ENCODE assay signal across 8 cellular contexts in the genomic region with DNA sequence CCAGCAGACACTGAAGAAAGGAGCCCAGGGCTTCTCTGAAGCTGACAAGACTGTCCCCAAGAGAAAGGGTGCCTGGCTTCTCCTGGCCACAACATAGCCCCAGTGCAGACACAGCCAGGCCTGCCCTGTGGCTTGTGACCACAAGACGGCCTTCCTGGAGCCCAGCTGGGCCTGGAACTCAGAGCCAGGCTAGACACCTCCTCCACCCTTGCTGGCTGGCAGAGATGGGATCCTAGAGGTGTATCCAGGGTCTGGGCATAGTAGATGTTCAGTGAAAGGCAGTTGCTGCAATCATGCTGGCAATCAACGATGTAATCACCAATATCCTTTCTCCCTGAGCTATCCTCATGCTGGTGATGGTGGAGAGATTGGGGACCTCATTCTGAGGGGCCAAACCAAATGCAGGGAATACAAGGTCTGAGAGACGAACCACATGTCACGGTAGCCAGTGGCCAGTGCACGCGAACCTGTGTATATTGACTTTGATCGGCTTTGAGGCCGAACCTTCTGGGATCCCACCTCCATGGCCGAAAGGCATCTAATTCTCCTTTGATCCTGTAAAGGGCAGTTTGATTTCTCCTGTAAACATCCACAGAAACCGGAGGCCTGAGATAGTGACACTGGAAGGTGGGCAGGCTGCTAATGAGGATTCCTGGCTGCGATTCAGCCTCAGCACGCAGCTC.
A peak's percentile ranks its signal among the peaks of the same experiment; 100 is the strongest.
DNase-seq lines count a peak whose midpoint lies in the region; ATAC-seq and TF ChIP-seq lines count a peak whose summit lies in the region.

No MANE protein-coding gene starts in this region.

- H3K9me3 ChIP-seq in heart right ventricle (peaks cover 0 to 21% (median 5%) of the 10 kb centered on the region in 11 donors), mucosa of descending colon (no peaks in the 10 kb centered on the region)

- intact Hi-C loops in heart right ventricle (cut with DNase I) (no loop called here), cardiac septum (cut with DNase I) (no loop called here), mucosa of descending colon (cut with DNase I, micrococcal nuclease) (no loop called here)

- in situ Hi-C loops in brain microvascular endothelial cell (cut with HindIII; ENCODE audit: low pct_ligation_motif_present, low sequenced_read_pairs), result no loop called here

- 69 to 72% methylated on average over 12 of the region's 12 CpGs for WGBS in heart right ventricle, 2 donors
- WGBS in urinary bladder, result 59% methylated on average over 12 of the region's 12 CpGs

- H3K36me3 ChIP-seq in heart right ventricle, result no peaks in the 10 kb centered on the region
- no peaks in the 10 kb centered on the region for H3K36me3 ChIP-seq in brain microvascular endothelial cell (replicated peaks)
- H3K36me3 ChIP-seq in mucosa of descending colon (ENCODE audit: low read depth), result no peaks in the 10 kb centered on the region
- no peaks in the 10 kb centered on the region for H3K36me3 ChIP-seq in urinary bladder (ENCODE audit: insufficient read depth)

- TF ChIP-seq CTCF in heart right ventricle (IDR thresholded peaks at IDR 0.05) (no peak), brain microvascular endothelial cell (IDR thresholded peaks at IDR 0.05; ENCODE audit: low read depth, low read length, missing control alignments) (no peak), mucosa of descending colon (IDR thresholded peaks at IDR 0.05) (no peak)

- peak overlapping the region in 7 of 10 donors; percentile 14 to 47 (median 28) for H3K4me3 ChIP-seq in heart right ventricle
- no peak overlapping the region for H3K4me3 ChIP-seq in brain microvascular endothelial cell (ENCODE audit: low read depth, low read length)
- no peak overlapping the region for H3K4me3 ChIP-seq in mucosa of descending colon
- peak overlapping the region; percentile 8 for H3K4me3 ChIP-seq in urinary bladder (ENCODE audit: low read depth, low read length)

- no peak for ATAC-seq in heart right ventricle
- ATAC-seq in mucosa of descending colon, result peak; percentile 8
- no peak for ATAC-seq in GM21528 (IDR thresholded peaks at IDR 0.05; ENCODE audit: low FRiP score, unreplicated experiment)

- DNase-seq in heart right ventricle (no peak), cardiac septum (ENCODE audit: low spot score) (no peak), brain microvascular endothelial cell (no peak), mucosa of descending colon (peak in 1 of 3 donors; percentile 32), NCI-H774 (lab: John Stamatoyannopoulos, UW) (no peak), HUDEP-2 (lab: John Stamatoyannopoulos, UW; ENCODE audit: unreplicated experiment in 76 of 76) (no peak)

- H3K27ac ChIP-seq in heart right ventricle (peak overlapping the region in 1 of 10 donors; percentile 50), brain microvascular endothelial cell (peak overlapping the region; percentile 85), urinary bladder (ENCODE audit: low read depth) (no peak overlapping the region)

- H3K4me1 ChIP-seq in heart right ventricle, result peaks cover 4 to 19% (median 7%) of the 10 kb centered on the region in 9 donors
- H3K4me1 ChIP-seq in mucosa of descending colon (ENCODE audit: low read depth), result no peaks in the 10 kb centered on the region
- H3K4me1 ChIP-seq in urinary bladder (ENCODE audit: insufficient read depth), result no peaks in the 10 kb centered on the region

- H3K27me3 ChIP-seq in heart right ventricle, result peaks cover 0 to 8% (median 0%) of the 10 kb centered on the region in 7 donors
- H3K27me3 ChIP-seq in brain microvascular endothelial cell (replicated peaks), result no peaks in the 10 kb centered on the region

Comparison
In these comparisons a context has a peak if more than half of its experiments do, and no peak if none do; other contexts are left out.
1. H3K4me3 ChIP-seq: peak in heart right ventricle (7 of 10) and urinary bladder (single experiment); none in brain microvascular endothelial cell (single experiment) and mucosa of descending colon (single experiment).